19 cellular contexts compared by ENCODE assay signal in the genomic region with DNA sequence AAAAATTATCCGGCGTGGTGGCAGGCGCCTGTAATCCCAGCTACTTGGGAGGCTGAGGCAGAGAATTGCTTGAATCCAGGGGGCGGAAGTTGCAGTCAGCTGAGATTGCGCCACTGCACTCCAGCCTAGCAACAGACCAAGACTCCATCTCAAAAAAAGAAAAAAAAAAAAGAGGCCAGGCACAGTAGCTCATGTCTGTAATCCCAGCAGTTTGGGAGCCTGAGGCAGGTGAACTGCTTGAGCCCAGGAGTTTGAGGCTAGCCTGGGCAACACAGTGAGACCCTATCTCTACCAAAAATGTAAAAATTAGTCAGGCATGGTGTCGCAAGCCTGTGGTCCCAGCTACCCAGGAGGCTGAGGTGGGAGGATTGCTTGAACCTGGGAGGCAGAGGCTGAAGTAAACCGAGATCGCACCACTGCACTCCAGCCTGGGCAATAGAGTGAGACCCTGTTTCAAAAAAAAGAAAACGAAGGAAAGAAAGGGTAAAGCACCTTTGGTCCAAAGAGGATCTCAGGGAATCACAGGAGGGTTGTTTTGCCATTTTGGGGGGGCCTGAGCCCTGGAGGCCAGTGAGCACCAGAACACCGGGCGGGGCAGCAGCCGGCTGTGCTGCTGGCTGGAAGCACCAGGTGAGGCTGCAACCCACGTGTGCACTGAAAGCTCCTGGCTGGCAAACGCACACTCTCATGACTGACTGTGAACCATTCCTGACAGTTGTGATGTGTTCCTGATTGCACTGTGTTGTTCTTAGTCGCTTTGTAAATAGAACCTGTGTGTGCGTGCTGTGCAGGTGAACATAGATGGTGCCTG. TPM values are rescaled to one million over a fixed set of nuclear protein-coding genes. Genes with fewer than 3 reads are reported as not detected.
DNase-seq lines count a peak whose midpoint lies in the region; ATAC-seq and TF ChIP-seq lines count a peak whose summit lies in the region.
"Had no signal": no experiment of that assay in that cellular context is flagged by ENCODE, and none has a peak within 500 bp of the region (broad histone marks: within the 10 kb centered on the region; RNA-seq: fewer than 3 reads in every experiment).

No MANE protein-coding gene starts in this region.

- TF ChIP-seq EP300 in upper lobe of left lung (IDR thresholded peaks at IDR 0.05) = no peak
- no peak for TF ChIP-seq EP300 in tibial nerve (IDR thresholded peaks at IDR 0.05)

- TF ChIP-seq POLR2A in upper lobe of left lung (IDR thresholded peaks at IDR 0.05) (no peak), tibial nerve (IDR thresholded peaks at IDR 0.05) (no peak)

- H3K9me3 ChIP-seq in upper lobe of left lung (no peaks in the 10 kb centered on the region), tibial nerve (no peaks in the 10 kb centered on the region)
- H3K9me3 ChIP-seq: ascending aorta, ovary, thyroid gland had no signal

- H3K27ac ChIP-seq in upper lobe of left lung (peak overlapping the region in 2 of 4 donors; percentile 45 to 57), tibial nerve (no peak overlapping the region)
- H3K27ac ChIP-seq: ascending aorta, ovary, thyroid gland had no signal

- TF ChIP-seq CTCF in upper lobe of left lung (IDR thresholded peaks at IDR 0.05) (no peak), tibial nerve (IDR thresholded peaks at IDR 0.05) (no peak)

- DNase-seq in NCI-H748 treated with DMSO at 0.1 percent for 48 hours (lab: John Stamatoyannopoulos, UW) (peak; percentile 92), NCI-H748 (lab: John Stamatoyannopoulos, UW; ENCODE audit: unreplicated experiment) (no peak), NCI-H526 treated with DMSO at 0.1 percent for 48 hours (lab: John Stamatoyannopoulos, UW) (peak; percentile 22), iPS-NIHi11 (ENCODE audit: low spot score) (peak; percentile 5), upper lobe of left lung (peak in 1 of 2 donors; percentile 74), kidney tubule cell (ENCODE audit: low spot score) (no peak), medulla oblongata (ENCODE audit: extremely low spot score) (no peak), tibial nerve (ENCODE audit: low spot score in 2 of 2) (no peak)
- DNase-seq: activated CD4-positive, alpha-beta memory T cell treated with anti-CD3 and anti-CD28 coated beads, Interleukin-2, amount 10 ng/mL, durations not matched to agents 7 days and 5 days; IMR-90; midbrain; ovary; Right ventricle myocardium superior; thyroid gland had no signal

- ATAC-seq in upper lobe of left lung (ENCODE audit: low FRiP score in 2 of 2) = peak; percentile 38 to 66
- ATAC-seq: activated T-helper 17 cell treated with anti-CD3 and anti-CD28 coated beads, Interleukin-2, amount 50 U/mL, for 72 hours had no signal

- 80 to 81% methylated on average over 15 to 16 of the region's 16 CpGs for WGBS in upper lobe of left lung, 2 donors
- 78 to 88% methylated on average over 16 of the region's 16 CpGs for WGBS in tibial nerve, 2 donors

- peaks cover 0 to 14% (median 7%) of the 10 kb centered on the region in 4 donors for H3K4me1 ChIP-seq in upper lobe of left lung
- peaks cover 0 to 4% (median 0%) of the 10 kb centered on the region in 4 donors for H3K4me1 ChIP-seq in tibial nerve
- H3K4me1 ChIP-seq: ascending aorta had no signal

- H3K4me3 ChIP-seq in upper lobe of left lung (no peak overlapping the region), tibial nerve (no peak overlapping the region)
- H3K4me3 ChIP-seq: ascending aorta, ovary, thyroid gland had no signal

- H3K36me3 ChIP-seq in upper lobe of left lung (no peaks in the 10 kb centered on the region), tibial nerve (no peaks in the 10 kb centered on the region)
- H3K36me3 ChIP-seq: ascending aorta, ovary, thyroid gland had no signal

- no peaks in the 10 kb centered on the region for H3K27me3 ChIP-seq in upper lobe of left lung
- peaks cover 0 to 51% of the 10 kb centered on the region in 2 donors for H3K27me3 ChIP-seq in tibial nerve
- H3K27me3 ChIP-seq: ascending aorta, ovary, thyroid gland had no signal

RNA-seq across cellular contexts. Expression of a gene that starts 18.4 kb away (rescaled TPM):
- total RNA-seq in upper lobe of left lung (1 to 10 TPM in 2 of 6 donors, under 1 TPM in 2, not detected in 2; 0.44 to 4.0 (median 0.95) TPM), tibial nerve (not detected)
- total RNA-seq: activated CD4-positive, alpha-beta memory T cell treated with anti-CD3 and anti-CD28 coated beads, Interleukin-2, amount 10 ng/mL, durations not matched to agents 7 days and 5 days; activated T-helper 17 cell treated with anti-CD3 and anti-CD28 coated beads, Interleukin-2, amount 50 U/mL, for 72 hours; ascending aorta; Calu3; fibroblast of lung; IMR-90; Right ventricle myocardium superior had no signal

RNA-seq across cellular contexts. Expression of a gene that starts 27.9 kb away (rescaled TPM):
- under 1 TPM in 1 of 6 donors, not detected in 5; 0.54 TPM for total RNA-seq in upper lobe of left lung
- not detected for total RNA-seq in tibial nerve
- total RNA-seq: ascending aorta, Calu3, fibroblast of lung, IMR-90, Right ventricle myocardium superior had no signal

RNA-seq across cellular contexts. Expression of a gene that starts 43.2 kb away (rescaled TPM):
- total RNA-seq in upper lobe of left lung (10 to 100 TPM; 18.2 to 45.3 (median 31.9) TPM), tibial nerve (10 to 100 TPM; 22.5 to 46.1 (median 30.3) TPM)

RNA-seq across cellular contexts. Expression of a gene that starts 54.6 kb away (rescaled TPM):
- total RNA-seq in upper lobe of left lung = not detected
- total RNA-seq in tibial nerve = not detected
- total RNA-seq: activated CD4-positive, alpha-beta memory T cell treated with anti-CD3 and anti-CD28 coated beads, Interleukin-2, amount 10 ng/mL, durations not matched to agents 7 days and 5 days; ascending aorta; Calu3; fibroblast of lung; IMR-90; NCI-H460; ovary; thyroid gland had no signal

RNA-seq across cellular contexts. Expression of a gene that starts 59.5 kb away (rescaled TPM):
- 100 to 1,000 TPM in 4 of 6 donors, 10 to 100 TPM in 2; 76.5 to 245 (median 107) TPM for total RNA-seq in upper lobe of left lung
- 100 to 1,000 TPM in 2 of 4 donors, 10 to 100 TPM in 2; 86.9 to 136 (median 116) TPM for total RNA-seq in tibial nerve

Comparison
In these comparisons a context has a peak if more than half of its experiments do, and no peak if none do; other contexts are left out.
1. DNase-seq: peak in NCI-H748 treated with DMSO at 0.1 percent for 48 hours (single experiment), NCI-H526 treated with DMSO at 0.1 percent for 48 hours (single experiment) and iPS-NIHi11 (single experiment); none in NCI-H748 (single experiment), kidney tubule cell (single experiment), medulla oblongata (single experiment) and tibial nerve (0 of 2).